Comparison of ENCODE assay signal across 8 cellular contexts in genomic region chr3:58434170-58434507, GRCh38. TPM values are rescaled to one million over a fixed set of nuclear protein-coding genes. Genes with fewer than 3 reads are reported as not detected.
DNase-seq lines count a peak whose midpoint lies in the region; ATAC-seq and TF ChIP-seq lines count a peak whose summit lies in the region.

No MANE protein-coding gene starts in this region.

- ATAC-seq in HG03095 (IDR thresholded peaks at IDR 0.05; ENCODE audit: unreplicated experiment), result no peak

- no peaks in the 10 kb centered on the region for H3K9me3 ChIP-seq in DOHH2 (ENCODE audit: control insufficient read depth, insufficient read depth, low read length)
- H3K9me3 ChIP-seq in Peyer's patch, result no peaks in the 10 kb centered on the region

- peaks cover 3% of the 10 kb centered on the region; the same call in 1 of the 2 replicates for H4K20me1 ChIP-seq in DOHH2 (ENCODE audit: control insufficient read depth, insufficient read depth, low read depth, low read length)

- peaks cover 33% of the 10 kb centered on the region for H3K36me3 ChIP-seq in DOHH2 (ENCODE audit: control insufficient read depth, low read length)
- H3K36me3 ChIP-seq in Peyer's patch, result peaks cover 0 to 29% (median 5%) of the 10 kb centered on the region in 3 donors

- peak overlapping the region; percentile 91 for H3K4me3 Mint-ChIP-seq in progenitor cell of endocrine pancreas (ENCODE audit: low read depth)

- peaks cover 26% of the 10 kb centered on the region for H3K79me2 ChIP-seq in DOHH2 (ENCODE audit: control insufficient read depth, low read length)

- peaks cover 9% of the 10 kb centered on the region for H3K36me3 Mint-ChIP-seq in progenitor cell of endocrine pancreas (ENCODE audit: insufficient read depth)

- no peak for TF ChIP-seq POLR2A in Peyer's patch (IDR thresholded peaks at IDR 0.05)

- H3K27ac ChIP-seq in DOHH2 (ENCODE audit: low read depth, low read length) (no peak overlapping the region), Peyer's patch (peak overlapping the region; percentile 91 to 94 (median 94))

- H3K27me3 Mint-ChIP-seq in progenitor cell of endocrine pancreas, result no peaks in the 10 kb centered on the region

- no peaks in the 10 kb centered on the region for H3K9me2 ChIP-seq in DOHH2 (replicated peaks; ENCODE audit: control insufficient read depth, low read length)

- H3K4me1 Mint-ChIP-seq in progenitor cell of endocrine pancreas (ENCODE audit: low read depth), result peaks cover 29% of the 10 kb centered on the region

- H3K4me3 ChIP-seq in DOHH2 (ENCODE audit: low read length) (peak overlapping the region; percentile 98), Peyer's patch (peak overlapping the region; percentile 76 to 91 (median 86)), epithelial cell of proximal tubule (ENCODE audit: low read depth, low read length) (peak overlapping the region; percentile 88)

- peak overlapping the region; percentile 75 for H3K4me2 ChIP-seq in DOHH2 (ENCODE audit: low read length)

- H3K27me3 ChIP-seq in DOHH2 (ENCODE audit: control insufficient read depth, low read length) (no peaks in the 10 kb centered on the region), Peyer's patch (no peaks in the 10 kb centered on the region)

- no peaks in the 10 kb centered on the region for H3K9me3 Mint-ChIP-seq in progenitor cell of endocrine pancreas (ENCODE audit: low read depth)

- no peak for DNase-seq in Peyer's patch
- no peak for DNase-seq in epithelial cell of proximal tubule (ENCODE audit: low read depth)
- no peak for DNase-seq in progenitor cell of endocrine pancreas (ENCODE audit: low spot score, unreplicated experiment)
- DNase-seq in HPDE6-E6E7 (ENCODE audit: extremely low spot score), result no peak
- DNase-seq in activated CD4-positive, alpha-beta T cell treated with anti-CD3 and anti-CD28 coated beads, Interleukin-2, amount 50 U/mL, for 1 hour, result no peak
- DNase-seq in NCI-H226, result no peak

- H3K4me1 ChIP-seq in DOHH2 (ENCODE audit: control insufficient read depth, low read length), result peaks cover 24% of the 10 kb centered on the region
- H3K4me1 ChIP-seq in Peyer's patch, result peaks cover 5 to 10% (median 8%) of the 10 kb centered on the region in 4 donors

- peaks cover 17% of the 10 kb centered on the region for H3F3A ChIP-seq in DOHH2 (ENCODE audit: control insufficient read depth, insufficient read depth)

- TF ChIP-seq CTCF in DOHH2 (IDR thresholded peaks at IDR 0.05; ENCODE audit: low read depth, low read length, poor library complexity, severe bottlenecking), result no peak
- TF ChIP-seq CTCF in Peyer's patch (IDR thresholded peaks at IDR 0.05), result no peak
- TF ChIP-seq CTCF in epithelial cell of proximal tubule (conservative IDR thresholded peaks at IDR 0.05; ENCODE audit: low read depth, low read length), result no peak
- no peak for TF ChIP-seq CTCF in progenitor cell of endocrine pancreas (IDR thresholded peaks at IDR 0.05; ENCODE audit: unreplicated experiment)

- H3K27ac Mint-ChIP-seq in progenitor cell of endocrine pancreas, result no peak overlapping the region

RNA-seq across cellular contexts. Expression of gene PDHB, which starts 0.5 kb away (rescaled TPM):
- total RNA-seq in Peyer's patch, result 100 to 1,000 TPM in 2 of 4 donors, 10 to 100 TPM in 2; 66.6 to 126 (median 96.8) TPM
- 99.5 and 103 TPM in 2 replicates for total RNA-seq in epithelial cell of proximal tubule
- 73.4 and 76.4 TPM in 2 replicates for total RNA-seq in progenitor cell of endocrine pancreas

RNA-seq across cellular contexts. Expression of gene KCTD6, which starts 57.8 kb away (rescaled TPM):
- 10 to 100 TPM; 10.3 to 14.9 (median 11.9) TPM for total RNA-seq in Peyer's patch
- total RNA-seq in epithelial cell of proximal tubule, result 7.7 and 7.9 TPM in 2 replicates
- total RNA-seq in progenitor cell of endocrine pancreas, result 14.8 TPM in 2 replicates
